ENCODE assay signal across 8 cellular contexts in genomic region chr9:114653556-114654159, GRCh38. TPM values are rescaled to one million over a fixed set of nuclear protein-coding genes. Genes with fewer than 3 reads are reported as not detected.
DNase-seq lines count a peak whose midpoint lies in the region; ATAC-seq, FAIRE-seq and TF ChIP-seq lines count a peak whose summit lies in the region.

No MANE protein-coding gene starts in this region.

- no peaks in the 10 kb centered on the region for H3K27me3 Mint-ChIP-seq in natural killer cell treated with Interleukin-12 subunit alpha and Interleukin-12 subunit beta and Interleukin-15 and Interleukin-18, amount 100 ng/mL, for 72 hours

- no peak for TF ChIP-seq POLR2A in esophagus squamous epithelium (IDR thresholded peaks at IDR 0.05)

- H3K27me3 ChIP-seq in OCI-LY1 (ENCODE audit: insufficient read depth, low read length) (no peaks in the 10 kb centered on the region), esophagus squamous epithelium (no peaks in the 10 kb centered on the region)

- H3K4me3 ChIP-seq in OCI-LY1 (ENCODE audit: low read depth, low read length, poor library complexity, severe bottlenecking) (no peak overlapping the region), esophagus squamous epithelium (no peak overlapping the region)

- intact Hi-C loops in esophagus squamous epithelium (cut with DNase I): loop anchor here (5.0 kb wide), 2 partner anchors 166 to 246 kb away; no protein-coding TSS in a partner anchor

- DNase-seq in AG08395 (ENCODE audit: low spot score) (peak; percentile 78), GM18507 (ENCODE audit: extremely low spot score, insufficient read length, low read depth) (peak; percentile 50), HS-5 (ENCODE audit: low read depth) (peak; percentile 26), activated T-cell treated with anti-CD3 and anti-CD28 coated beads for 4 hours (peak; percentile 81), esophagus squamous epithelium (lab: John Stamatoyannopoulos, UW) (no peak)
- peak; percentile 78 for DNase-seq in natural killer cell treated with Interleukin-12 subunit alpha and Interleukin-12 subunit beta and Interleukin-15 and Interleukin-18, amount 100 ng/mL, for 72 hours (ENCODE audit: low spot score)
- DNase-seq in stimulated activated naive CD4-positive, alpha-beta T cell treated with Interleukin-2 at 50 U/mL for 16 hours (lab: John Stamatoyannopoulos, UW): peak; percentile 69

- H3F3A ChIP-seq in OCI-LY1 (ENCODE audit: insufficient read depth, low read length): no peaks in the 10 kb centered on the region; the same call in 1 of the 2 replicates

- no peaks in the 10 kb centered on the region for H4K20me1 ChIP-seq in OCI-LY1 (ENCODE audit: insufficient read depth, low read length)

- peaks cover 4% of the 10 kb centered on the region for H3K4me1 ChIP-seq in OCI-LY1 (ENCODE audit: insufficient read depth, low read length, severe bottlenecking)
- H3K4me1 ChIP-seq in esophagus squamous epithelium: peaks cover 0 to 12% (median 0%) of the 10 kb centered on the region in 3 donors

- no peaks in the 10 kb centered on the region for H3K9me3 Mint-ChIP-seq in natural killer cell treated with Interleukin-12 subunit alpha and Interleukin-12 subunit beta and Interleukin-15 and Interleukin-18, amount 100 ng/mL, for 72 hours

- H3K36me3 ChIP-seq in OCI-LY1 (ENCODE audit: insufficient read depth, low read length) (peaks cover 13% of the 10 kb centered on the region), esophagus squamous epithelium (peaks cover 0 to under 1% (median 0%) of the 10 kb centered on the region in 3 donors)

- H3K4me1 Mint-ChIP-seq in natural killer cell treated with Interleukin-12 subunit alpha and Interleukin-12 subunit beta and Interleukin-15 and Interleukin-18, amount 100 ng/mL, for 72 hours (ENCODE audit: low read depth in 2 of 2): peaks cover 4 to 14% of the 10 kb centered on the region in 2 donors

- ATAC-seq in natural killer cell treated with Interleukin-12 subunit alpha and Interleukin-12 subunit beta and Interleukin-15 and Interleukin-18, amount 100 ng/mL, for 72 hours: peak; percentile 74 to 84

- no peak overlapping the region; the same call in 1 of the 2 replicates for H3K9ac ChIP-seq in OCI-LY1 (ENCODE audit: low read length)

- no peaks in the 10 kb centered on the region for H3K79me2 ChIP-seq in OCI-LY1 (ENCODE audit: insufficient read depth, low read length)

- H3K4me2 ChIP-seq in OCI-LY1 (ENCODE audit: low read length): no peak overlapping the region

- no peak overlapping the region for H3K27ac ChIP-seq in OCI-LY1 (ENCODE audit: low read depth, low read length, poor library complexity, severe bottlenecking)
- no peak overlapping the region for H3K27ac ChIP-seq in esophagus squamous epithelium

- H3K36me3 Mint-ChIP-seq in natural killer cell treated with Interleukin-12 subunit alpha and Interleukin-12 subunit beta and Interleukin-15 and Interleukin-18, amount 100 ng/mL, for 72 hours: no peaks in the 10 kb centered on the region

- peak overlapping the region in 1 of 2 donors; percentile 44 for H3K27ac Mint-ChIP-seq in natural killer cell treated with Interleukin-12 subunit alpha and Interleukin-12 subunit beta and Interleukin-15 and Interleukin-18, amount 100 ng/mL, for 72 hours

- H2AFZ ChIP-seq in OCI-LY1 (ENCODE audit: low read length): no peak overlapping the region

- 38 to 42% methylated on average over 5 to 6 of the region's 6 CpGs for WGBS in esophagus squamous epithelium, 2 donors

- FAIRE-seq in GM18507 (lab: Jason Lieb, UNC): peak; percentile 46

- H3K4me3 Mint-ChIP-seq in natural killer cell treated with Interleukin-12 subunit alpha and Interleukin-12 subunit beta and Interleukin-15 and Interleukin-18, amount 100 ng/mL, for 72 hours: no peak overlapping the region

- H3K9me3 ChIP-seq in OCI-LY1 (ENCODE audit: low read length) (no peaks in the 10 kb centered on the region), esophagus squamous epithelium (no peaks in the 10 kb centered on the region)

- H3K9me2 ChIP-seq in OCI-LY1 (ENCODE audit: low read depth, low read length): no peaks in the 10 kb centered on the region

- TF ChIP-seq CTCF in OCI-LY1 (IDR thresholded peaks at IDR 0.05; ENCODE audit: low read length): peak; percentile 89
- peak; percentile 82 to 95 (median 90) for TF ChIP-seq CTCF in esophagus squamous epithelium (IDR thresholded peaks at IDR 0.05)

RNA-seq across cellular contexts. Expression of gene TEX53, which starts 3.9 kb away (rescaled TPM):
- not detected for total RNA-seq in esophagus squamous epithelium
- total RNA-seq in natural killer cell treated with Interleukin-12 subunit alpha and Interleukin-12 subunit beta and Interleukin-15 and Interleukin-18, amount 100 ng/mL, for 72 hours: not detected

RNA-seq across cellular contexts. Expression of gene TEX48, which starts 28.3 kb away (rescaled TPM):
- total RNA-seq in esophagus squamous epithelium: not detected
- total RNA-seq in natural killer cell treated with Interleukin-12 subunit alpha and Interleukin-12 subunit beta and Interleukin-15 and Interleukin-18, amount 100 ng/mL, for 72 hours: not detected

RNA-seq across cellular contexts. Expression of gene TMEM268, which starts 42.6 kb away (rescaled TPM):
- total RNA-seq in esophagus squamous epithelium: 1 to 10 TPM; 3.2 to 6.5 (median 6.2) TPM
- 10 to 100 TPM; 14.6 to 24.2 TPM for total RNA-seq in natural killer cell treated with Interleukin-12 subunit alpha and Interleukin-12 subunit beta and Interleukin-15 and Interleukin-18, amount 100 ng/mL, for 72 hours
